ENCODE assay signal across 8 cellular contexts in genomic region chr3:159766563-159767185, GRCh38.
A peak's percentile ranks its signal among the peaks of the same experiment; 100 is the strongest.
DNase-seq lines count a peak whose midpoint lies in the region; ATAC-seq and TF ChIP-seq lines count a peak whose summit lies in the region.

No MANE protein-coding gene starts in this region.

- intact Hi-C loops in posterior vena cava (cut with DNase I), result loop anchor here in 1 of 2 donors (5.0 kb wide), 2 partner anchors 36 to 106 kb away; no protein-coding TSS in a partner anchor

- TF ChIP-seq CTCF in GM12874 (IDR thresholded peaks at IDR 0.05; ENCODE audit: insufficient read depth, low read depth, low read length) (peak; percentile 26; the same call in 1 of the 2 replicates), epithelial cell of esophagus (IDR thresholded peaks at IDR 0.05; ENCODE audit: insufficient read depth, low read depth, low read length, missing control alignments) (peak; percentile 53), GM13977 (IDR thresholded peaks at IDR 0.05; ENCODE audit: extremely low read depth, insufficient read depth, missing control alignments) (no peak)

- no peaks in the 10 kb centered on the region for H3K9me3 ChIP-seq in T-helper 17 cell (ENCODE audit: control insufficient read depth, low read length, poor library complexity, severe bottlenecking)

- no peak overlapping the region for H3K4me3 ChIP-seq in epithelial cell of esophagus (ENCODE audit: low read length)

- peaks cover 2% of the 10 kb centered on the region for H3K36me3 Mint-ChIP-seq in T-helper 17 cell (ENCODE audit: low read depth)

- H3K4me3 Mint-ChIP-seq in T-helper 17 cell, result no peak overlapping the region

- in situ Hi-C loops in GM13977 (cut with MboI; ENCODE audit: low pct_unique_long_range_greater_than_20kb, low sequenced_read_pairs, unreplicated experiment), result no loop called here

- peaks cover 54% of the 10 kb centered on the region for H3K27me3 Mint-ChIP-seq in T-helper 17 cell

- DNase-seq in NCI-H345 (lab: John Stamatoyannopoulos, UW) (peak; percentile 41), epithelial cell of esophagus (ENCODE audit: low read depth) (peak; percentile 57), retina (peak; percentile 43), posterior vena cava (ENCODE audit: low spot score) (no peak), GM13977 (ENCODE audit: low spot score) (no peak), T-helper 17 cell (no peak)

- ATAC-seq in HG03175 (IDR thresholded peaks at IDR 0.05; ENCODE audit: unreplicated experiment), result no peak
- no peak for ATAC-seq in T-helper 17 cell

- H3K27ac Mint-ChIP-seq in T-helper 17 cell, result no peak overlapping the region

- peaks cover 4% of the 10 kb centered on the region for H3K4me1 Mint-ChIP-seq in T-helper 17 cell

Comparison
In these comparisons a context has a peak if more than half of its experiments do, and no peak if none do; other contexts are left out.
1. DNase-seq: peak in NCI-H345 (single experiment), epithelial cell of esophagus (single experiment) and retina (single experiment); none in posterior vena cava (single experiment), GM13977 (single experiment) and T-helper 17 cell (0 of 3).